8 cellular contexts compared by ENCODE assay signal in genomic region chrX:155612312-155613224, GRCh38. TPM values are rescaled to one million over a fixed set of nuclear protein-coding genes. Genes with fewer than 3 reads are reported as not detected.
DNase-seq lines count a peak whose midpoint lies in the region; ATAC-seq, FAIRE-seq and TF ChIP-seq lines count a peak whose summit lies in the region.

TSS of gene SPRY3 (plus strand) at chrX:155612586.
TSS of gene TMLHE (minus strand) at chrX:155612952. CDS start at chrX:155545276, 67,676 bp downstream.

- no peaks in the 10 kb centered on the region for H3K9me3 Mint-ChIP-seq in effector memory CD8-positive, alpha-beta T cell
- H3K9me3 Mint-ChIP-seq in memory B cell, result no peaks in the 10 kb centered on the region

- FAIRE-seq in GM19239 (lab: Jason Lieb, UNC), result peak; percentile 4

- TF ChIP-seq CTCF in BE2C (IDR thresholded peaks at IDR 0.05; ENCODE audit: low read depth, low read length), result no peak

- peaks cover 3% of the 10 kb centered on the region for H3K36me3 Mint-ChIP-seq in effector memory CD8-positive, alpha-beta T cell (ENCODE audit: insufficient read depth)
- peaks cover 1% of the 10 kb centered on the region for H3K36me3 Mint-ChIP-seq in memory B cell

- peak within 1 kb of the TSS; percentile 80 for H3K4me3 ChIP-seq in BE2C (ENCODE audit: low read depth, low read length)

- no peaks in the 10 kb centered on the region for H3K27me3 Mint-ChIP-seq in effector memory CD8-positive, alpha-beta T cell
- H3K27me3 Mint-ChIP-seq in memory B cell, result no peaks in the 10 kb centered on the region

- H3K27me3 ChIP-seq in BE2C, result no peaks in the 10 kb centered on the region

- no peaks in the 10 kb centered on the region for H3K4me1 ChIP-seq in BE2C

- peak within 1 kb of the TSS; percentile 87 for H3K4me3 Mint-ChIP-seq in effector memory CD8-positive, alpha-beta T cell
- peak within 1 kb of the TSS; percentile 92 for H3K4me3 Mint-ChIP-seq in memory B cell

- ATAC-seq in HG03432 (IDR thresholded peaks at IDR 0.05; ENCODE audit: unreplicated experiment), result peak; percentile 98
- peak; percentile 89 for ATAC-seq in effector memory CD8-positive, alpha-beta T cell (replicated peaks)
- ATAC-seq in memory B cell (ENCODE audit: low read depth), result peak; percentile 88

- peak within 1 kb of the TSS; percentile 93 to 97 for H3K27ac Mint-ChIP-seq in effector memory CD8-positive, alpha-beta T cell
- peak within 1 kb of the TSS; percentile 87 for H3K27ac Mint-ChIP-seq in memory B cell

- DNase-seq in BE2C, result peak; percentile 70
- DNase-seq in GM19239 (ENCODE audit: insufficient read length, low spot score), result peak; percentile 21
- DNase-seq in NCI-H748 (lab: John Stamatoyannopoulos, UW; ENCODE audit: unreplicated experiment), result peak; percentile 74
- DNase-seq in activated CD8-positive, alpha-beta memory T cell treated with anti-CD3 and anti-CD28 coated beads for 48 hours (ENCODE audit: low read depth in 2 of 3, low spot score in 2 of 3), result peak; percentile 11 to 33 (median 23)
- peak; percentile 25 to 46 (median 33) for DNase-seq in effector memory CD8-positive, alpha-beta T cell
- peak; percentile 15 to 41 for DNase-seq in memory B cell (ENCODE audit: low spot score in 2 of 2)
- DNase-seq in stimulated activated CD4-positive, alpha-beta T cell treated with anti-CD3 and anti-CD28 coated beads, TNF-alpha, amount 100 ng/mL, for 4 hours (ENCODE audit: low read depth in 3 of 3), result peak in 2 of 3 experiments; percentile 35 to 46

- no peaks in the 10 kb centered on the region for H3K36me3 ChIP-seq in BE2C

- H3K9me3 ChIP-seq in BE2C, result no peaks in the 10 kb centered on the region

- peaks cover 11 to 32% of the 10 kb centered on the region in 2 donors for H3K4me1 Mint-ChIP-seq in effector memory CD8-positive, alpha-beta T cell (ENCODE audit: low read depth in 2 of 2)
- H3K4me1 Mint-ChIP-seq in memory B cell, result peaks cover 4% of the 10 kb centered on the region

RNA-seq across cellular contexts. Expression of gene SPRY3, which starts in this region (rescaled TPM):
- 0.22 TPM for polyA plus RNA-seq in BE2C (2012; ENCODE audit: insufficient read depth, insufficient read length, low read depth)

RNA-seq across cellular contexts. Expression of gene TMLHE, which starts in this region (rescaled TPM):
- 9.4 TPM for polyA plus RNA-seq in BE2C (2012; ENCODE audit: insufficient read depth, insufficient read length, low read depth)

Comparison
In these comparisons a context has a peak if more than half of its experiments do, and no peak if none do; other contexts are left out.
1. Peak in every context shown above with its lines: DNase-seq, ATAC-seq and H3K4me3 ChIP-seq.
2. DNase-seq: peak in every context shown above with its lines; median percentile 74 in NCI-H748; 70 in BE2C; 40 in stimulated activated CD4-positive, alpha-beta T cell treated with anti-CD3 and anti-CD28 coated beads, TNF-alpha, amount 100 ng/mL, for 4 hours; 33 in effector memory CD8-positive, alpha-beta T cell; 28 in memory B cell; 23 in activated CD8-positive, alpha-beta memory T cell treated with anti-CD3 and anti-CD28 coated beads for 48 hours; 21 in GM19239.